1 cellular context compared by ENCODE assay signal in genomic region chr1:243732627-243733026, GRCh38.
TF ChIP-seq lines count a peak whose summit lies in the region.

No MANE protein-coding gene starts in this region.

TF ChIP-seq in HEK293, 187 proteins besides CTCF, POLR2A, EP300 and RAD21 (continued from another document):
- TF ChIP-seq, protein P1, sequence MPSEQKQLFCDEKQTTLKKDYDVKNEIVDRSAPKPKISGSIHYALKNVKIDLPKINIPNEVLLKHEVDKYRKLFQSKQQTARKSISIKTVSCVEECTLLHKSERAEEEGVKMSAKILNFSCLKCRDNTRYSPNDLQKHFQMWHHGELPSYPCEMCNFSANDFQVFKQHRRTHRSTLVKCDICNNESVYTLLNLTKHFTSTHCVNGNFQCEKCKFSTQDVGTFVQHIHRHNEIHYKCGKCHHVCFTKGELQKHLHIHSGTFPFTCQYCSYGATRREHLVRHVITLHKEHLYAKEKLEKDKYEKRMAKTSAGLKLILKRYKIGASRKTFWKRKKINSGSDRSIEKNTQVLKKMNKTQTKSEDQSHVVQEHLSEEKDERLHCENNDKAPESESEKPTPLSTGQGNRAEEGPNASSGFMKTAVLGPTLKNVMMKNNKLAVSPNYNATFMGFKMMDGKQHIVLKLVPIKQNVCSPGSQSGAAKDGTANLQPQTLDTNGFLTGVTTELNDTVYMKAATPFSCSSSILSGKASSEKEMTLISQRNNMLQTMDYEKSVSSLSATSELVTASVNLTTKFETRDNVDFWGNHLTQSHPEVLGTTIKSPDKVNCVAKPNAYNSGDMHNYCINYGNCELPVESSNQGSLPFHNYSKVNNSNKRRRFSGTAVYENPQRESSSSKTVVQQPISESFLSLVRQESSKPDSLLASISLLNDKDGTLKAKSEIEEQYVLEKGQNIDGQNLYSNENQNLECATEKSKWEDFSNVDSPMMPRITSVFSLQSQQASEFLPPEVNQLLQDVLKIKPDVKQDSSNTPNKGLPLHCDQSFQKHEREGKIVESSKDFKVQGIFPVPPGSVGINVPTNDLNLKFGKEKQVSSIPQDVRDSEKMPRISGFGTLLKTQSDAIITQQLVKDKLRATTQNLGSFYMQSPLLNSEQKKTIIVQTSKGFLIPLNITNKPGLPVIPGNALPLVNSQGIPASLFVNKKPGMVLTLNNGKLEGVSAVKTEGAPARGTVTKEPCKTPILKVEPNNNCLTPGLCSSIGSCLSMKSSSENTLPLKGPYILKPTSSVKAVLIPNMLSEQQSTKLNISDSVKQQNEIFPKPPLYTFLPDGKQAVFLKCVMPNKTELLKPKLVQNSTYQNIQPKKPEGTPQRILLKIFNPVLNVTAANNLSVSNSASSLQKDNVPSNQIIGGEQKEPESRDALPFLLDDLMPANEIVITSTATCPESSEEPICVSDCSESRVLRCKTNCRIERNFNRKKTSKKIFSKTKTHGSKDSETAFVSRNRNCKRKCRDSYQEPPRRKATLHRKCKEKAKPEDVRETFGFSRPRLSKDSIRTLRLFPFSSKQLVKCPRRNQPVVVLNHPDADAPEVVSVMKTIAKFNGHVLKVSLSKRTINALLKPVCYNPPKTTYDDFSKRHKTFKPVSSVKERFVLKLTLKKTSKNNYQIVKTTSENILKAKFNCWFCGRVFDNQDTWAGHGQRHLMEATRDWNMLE (tag by site-specific recombination; conservative IDR thresholded peaks at IDR 0.05; ENCODE audit: low read depth) = no peak
- peak; percentile 67 for TF ChIP-seq SCRT1 (tag by site-specific recombination; IDR thresholded peaks at IDR 0.05; ENCODE audit: borderline replicate concordance)
- TF ChIP-seq SCRT2 (tag by site-specific recombination; IDR thresholded peaks at IDR 0.05) = peak; percentile 69
- no peak for TF ChIP-seq ZNF394 (tag by site-specific recombination; IDR thresholded peaks at IDR 0.05; ENCODE audit: borderline replicate concordance)
